Comparison of ENCODE assay signal across 1 cellular context in genomic region chr15:50765202-50765967, GRCh38.
TF ChIP-seq lines count a peak whose summit lies in the region.

Gene SPPL2A, minus strand, starts transcription at chr15:50765706. Its CDS starts 173 bp downstream, at chr15:50765533.

TF ChIP-seq in HepG2, 621 proteins besides CTCF, POLR2A, EP300 and RAD21 (continued from another document and continues in another):
- TF ChIP-seq ZGPAT (CRISPR knock-in tag; IDR thresholded peaks at IDR 0.05) (peak; percentile 69; the same call in 1 of the 2 replicates), GPN1 (CRISPR knock-in tag; IDR thresholded peaks at IDR 0.05; ENCODE audit: borderline replicate concordance) (no peak), POLR2G (IDR thresholded peaks at IDR 0.05; ENCODE audit: low read depth, low read length) (peak; percentile 93), FOXK1 (CRISPR knock-in tag; IDR thresholded peaks at IDR 0.05; ENCODE audit: borderline replicate concordance, low read depth) (peak; percentile 21; the same call in 1 of the 2 replicates), REPIN1 (CRISPR knock-in tag; IDR thresholded peaks at IDR 0.05; ENCODE audit: borderline replicate concordance, low read depth) (peak; percentile 66; the same call in 1 of the 2 replicates), ZSCAN12 (CRISPR knock-in tag; IDR thresholded peaks at IDR 0.05) (peak; percentile 86; the same call in 1 of the 2 replicates), ATF2 (CRISPR knock-in tag; IDR thresholded peaks at IDR 0.05) (no peak; the same call in 1 of the 2 replicates), ZNF276 (CRISPR knock-in tag; IDR thresholded peaks at IDR 0.05; ENCODE audit: low read depth) (0 out of 2 replicates have a peak, but pooled peaks have one; percentile 24), ZBTB46 (CRISPR knock-in tag; IDR thresholded peaks at IDR 0.05; ENCODE audit: borderline replicate concordance) (no peak), IRX3 (CRISPR knock-in tag; IDR thresholded peaks at IDR 0.05; ENCODE audit: borderline replicate concordance, low read depth) (0 out of 2 replicates have a peak, but pooled peaks have one; percentile 61), SKIL (CRISPR knock-in tag; IDR thresholded peaks at IDR 0.05; ENCODE audit: borderline replicate concordance) (peak; percentile 33; the same call in 1 of the 2 replicates), ERF (CRISPR knock-in tag; IDR thresholded peaks at IDR 0.05) (peak; percentile 79; the same call in 1 of the 2 replicates), SOX13 (IDR thresholded peaks at IDR 0.05) (no peak), SOX13 (CRISPR knock-in tag; conservative IDR thresholded peaks at IDR 0.05 in 1 of 2, IDR thresholded peaks at IDR 0.05 in 1 of 2) (peak in 1 of 2 experiments; percentile 6; a peak in 1 of 4 replicates), REST (IDR thresholded peaks at IDR 0.05; ENCODE audit: borderline replicate concordance in 1 of 2, low read depth in 1 of 2, low read length in 2 of 2) (peak in 1 of 2 experiments; percentile 25; a peak in 1 of 4 replicates), HIVEP1 (CRISPR knock-in tag; IDR thresholded peaks at IDR 0.05) (0 out of 2 replicates have a peak, but pooled peaks have one; percentile 3), ZNF790 (CRISPR knock-in tag; IDR thresholded peaks at IDR 0.05; ENCODE audit: borderline replicate concordance) (no peak; the same call in 1 of the 2 replicates), ZZZ3 (CRISPR knock-in tag; IDR thresholded peaks at IDR 0.05; ENCODE audit: borderline replicate concordance) (no peak), TBX2 (CRISPR knock-in tag; IDR thresholded peaks at IDR 0.05; ENCODE audit: borderline replicate concordance) (peak; percentile 56; the same call in 1 of the 2 replicates), CREB1 (IDR thresholded peaks at IDR 0.05) (no peak), CREB1 (CRISPR knock-in tag; IDR thresholded peaks at IDR 0.05) (0 out of 2 replicates have a peak, but pooled peaks have one; percentile 25), RFXANK (CRISPR knock-in tag; IDR thresholded peaks at IDR 0.05) (0 out of 2 replicates have a peak, but pooled peaks have one; percentile 57), KAT8 (CRISPR knock-in tag; IDR thresholded peaks at IDR 0.05) (peak; percentile 58), CEBPB (IDR thresholded peaks at IDR 0.05; ENCODE audit: borderline replicate concordance, low read depth, low read length) (0 out of 2 replicates have a peak, but pooled peaks have one; percentile 58), MYNN (CRISPR knock-in tag; IDR thresholded peaks at IDR 0.05; ENCODE audit: low read depth) (0 out of 2 replicates have a peak, but pooled peaks have one; percentile 18), ARID4A (CRISPR knock-in tag; IDR thresholded peaks at IDR 0.05; ENCODE audit: borderline replicate concordance) (peak; percentile 92; the same call in 1 of the 2 replicates), ZNF547 (CRISPR knock-in tag; IDR thresholded peaks at IDR 0.05) (0 out of 2 replicates have a peak, but pooled peaks have one; percentile 30), HNRNPLL (IDR thresholded peaks at IDR 0.05; ENCODE audit: low read depth, low read length, poor library complexity, severe bottlenecking) (peak; percentile 98), ZNF782 (CRISPR knock-in tag; IDR thresholded peaks at IDR 0.05; ENCODE audit: borderline replicate concordance) (peak; percentile 68; the same call in 1 of the 2 replicates), TGIF2 (CRISPR knock-in tag; IDR thresholded peaks at IDR 0.05) (peak; percentile 67; the same call in 1 of the 2 replicates), POLR2AphosphoS5 (IDR thresholded peaks at IDR 0.05; ENCODE audit: low read depth, low read length) (peak; percentile 60), TRIM24 (CRISPR knock-in tag; IDR thresholded peaks at IDR 0.05) (no peak), ZNF296 (CRISPR knock-in tag; conservative IDR thresholded peaks at IDR 0.05) (no peak), NFRKB (IDR thresholded peaks at IDR 0.05) (no peak), NFKBIZ (CRISPR knock-in tag; IDR thresholded peaks at IDR 0.05) (no peak), ZNF160 (CRISPR knock-in tag; IDR thresholded peaks at IDR 0.05) (no peak), ELF3 (CRISPR knock-in tag; IDR thresholded peaks at IDR 0.05) (peak; percentile 88), ELF1 (CRISPR knock-in tag; IDR thresholded peaks at IDR 0.05) (peak; percentile 88), KLF11 (CRISPR knock-in tag; IDR thresholded peaks at IDR 0.05) (no peak), SKI (IDR thresholded peaks at IDR 0.05; ENCODE audit: partially characterized antibody) (peak; percentile 52), FOXJ3 (CRISPR knock-in tag; IDR thresholded peaks at IDR 0.05; ENCODE audit: borderline replicate concordance) (no peak), ZNF597 (CRISPR knock-in tag; IDR thresholded peaks at IDR 0.05) (no peak), NFE2L2 (IDR thresholded peaks at IDR 0.05; ENCODE audit: low read length) (no peak), ZNF850 (CRISPR knock-in tag; conservative IDR thresholded peaks at IDR 0.05) (0 out of 2 replicates have a peak, but pooled peaks have one; percentile 69), SP2 (CRISPR knock-in tag; IDR thresholded peaks at IDR 0.05) (peak; percentile 58)
